In the genomic region with DNA sequence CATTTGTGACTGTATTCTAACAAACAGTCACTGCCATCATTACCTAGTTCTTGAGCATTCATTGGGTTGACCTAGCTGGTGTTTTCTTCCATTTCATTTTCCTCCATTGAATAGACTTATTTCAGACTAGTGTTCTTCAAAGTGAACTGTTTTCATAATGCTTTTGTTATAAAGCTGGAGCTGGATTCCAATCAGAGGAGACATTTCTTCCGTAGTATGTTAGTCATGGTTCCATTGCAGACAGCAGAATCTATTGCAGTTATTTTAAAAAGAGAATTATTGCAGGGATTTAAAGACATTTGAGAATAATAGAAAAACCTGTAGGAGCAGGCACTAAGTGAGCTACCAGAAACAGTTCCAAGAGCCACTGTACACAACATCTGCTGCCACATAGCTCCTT, we compare ENCODE assay signal across 23 cellular contexts.
"Had no signal": no experiment of that assay in that cellular context is flagged by ENCODE, and none has a peak within 500 bp of the region (broad histone marks: within the 10 kb centered on the region; RNA-seq: fewer than 3 reads in every experiment).

No MANE protein-coding gene starts in this region.

- H3K27me3 ChIP-seq: dorsolateral prefrontal cortex, gastroesophageal sphincter, right atrium auricular region, upper lobe of left lung had no signal

- H3K4me3 ChIP-seq: coronary artery, dorsolateral prefrontal cortex, gastroesophageal sphincter, right atrium auricular region, upper lobe of left lung had no signal

- DNase-seq: activated CD4-positive, alpha-beta T cell treated with anti-CD3 and anti-CD28 coated beads for 36 hours; activated CD4-positive, CD25-positive, alpha-beta regulatory T cell; activated CD8-positive, alpha-beta memory T cell treated with anti-CD3 and anti-CD28 coated beads, Interleukin-2, amount 10 ng/mL, durations not matched to agents 7 days and 5 days; activated CD8-positive, alpha-beta T cell treated with anti-CD3 and anti-CD28 coated beads, Interleukin-2, amount 10 ng/mL, durations not matched to agents 7 days and 5 days; activated naive CD8-positive, alpha-beta T cell treated with anti-CD3 and anti-CD28 coated beads, Interleukin-2, amount 50 U/mL, for 24 hours; activated T-cell treated with anti-CD3 and anti-CD28 coated beads, Interleukin-2, amount 50 U/mL, for 48 hours; anterior cingulate cortex; dorsolateral prefrontal cortex; effector memory CD8-positive, alpha-beta T cell; erythroblast; hippocampal formation; kidney; left colon; midbrain; naive thymus-derived CD8-positive, alpha-beta T cell; occipital lobe; stimulated activated CD4-positive, alpha-beta T cell treated with anti-CD3 and anti-CD28 coated beads, Interleukin-2, amount 100 ng/mL, for 48 hours; substantia nigra; T-helper 1 cell; upper lobe of left lung had no signal

- H3K9me3 ChIP-seq: gastroesophageal sphincter, right atrium auricular region, upper lobe of left lung had no signal

- H3K36me3 ChIP-seq: gastroesophageal sphincter, right atrium auricular region, upper lobe of left lung had no signal

- H3K4me1 ChIP-seq: gastroesophageal sphincter, upper lobe of left lung had no signal

- H3K27ac ChIP-seq: coronary artery, dorsolateral prefrontal cortex, gastroesophageal sphincter, upper lobe of left lung had no signal

- ATAC-seq: activated CD4-positive, alpha-beta T cell treated with anti-CD3 and anti-CD28 coated beads for 36 hours; activated CD8-positive, alpha-beta memory T cell treated with anti-CD3 and anti-CD28 coated beads, Interleukin-2, amount 10 ng/mL, durations not matched to agents 7 days and 5 days; activated CD8-positive, alpha-beta T cell treated with anti-CD3 and anti-CD28 coated beads, Interleukin-2, amount 10 ng/mL, durations not matched to agents 7 days and 5 days; activated naive CD8-positive, alpha-beta T cell treated with anti-CD3 and anti-CD28 coated beads, Interleukin-2, amount 50 U/mL, for 24 hours; effector memory CD8-positive, alpha-beta T cell; gastroesophageal sphincter; left colon; naive thymus-derived CD8-positive, alpha-beta T cell had no signal
